ENCODE assay signal across 1 cellular context in genomic region chr9:114123031-114123977, GRCh38.
TF ChIP-seq lines count a peak whose summit lies in the region.

No MANE protein-coding gene starts in this region.

TF ChIP-seq in HepG2, 621 proteins besides CTCF, POLR2A, EP300 and RAD21 (continued from another document and continues in another):
- TF ChIP-seq ZFP82 (CRISPR knock-in tag; IDR thresholded peaks at IDR 0.05; ENCODE audit: borderline replicate concordance) (no peak), NR2F6 (IDR thresholded peaks at IDR 0.05) (peak; percentile 43), NR2F6 (CRISPR knock-in tag; IDR thresholded peaks at IDR 0.05) (peak; percentile 68), BHLHE40 (IDR thresholded peaks at IDR 0.05; ENCODE audit: low read length) (peak; percentile 94), NR1H2 (CRISPR knock-in tag; IDR thresholded peaks at IDR 0.05; ENCODE audit: borderline replicate concordance, low read depth) (no peak), ZNF3 (CRISPR knock-in tag; IDR thresholded peaks at IDR 0.05) (no peak), ZBTB25 (CRISPR knock-in tag; IDR thresholded peaks at IDR 0.05) (0 out of 2 replicates have a peak, but pooled peaks have one; percentile 15), ZNF691 (CRISPR knock-in tag; IDR thresholded peaks at IDR 0.05; ENCODE audit: borderline replicate concordance, low read depth) (no peak), NFAT5 (CRISPR knock-in tag; IDR thresholded peaks at IDR 0.05) (no peak), GTF3A (CRISPR knock-in tag; conservative IDR thresholded peaks at IDR 0.05) (no peak), ZNF720 (CRISPR knock-in tag; IDR thresholded peaks at IDR 0.05) (no peak), ATF4 (CRISPR knock-in tag; IDR thresholded peaks at IDR 0.05) (peak in 1 of 2 experiments; percentile 95; a peak in 2 of 4 replicates), ZNF225 (CRISPR knock-in tag; IDR thresholded peaks at IDR 0.05) (no peak), ZNF530 (CRISPR knock-in tag; IDR thresholded peaks at IDR 0.05; ENCODE audit: low read depth) (no peak), PHF8 (CRISPR knock-in tag; IDR thresholded peaks at IDR 0.05) (no peak), IKZF4 (CRISPR knock-in tag; IDR thresholded peaks at IDR 0.05; ENCODE audit: borderline replicate concordance, low read depth, not compliant biosample characterization) (no peak), ZNF572 (CRISPR knock-in tag; IDR thresholded peaks at IDR 0.05) (no peak), FOXA3 (CRISPR knock-in tag; IDR thresholded peaks at IDR 0.05) (peak; percentile 49; the same call in 1 of the 2 replicates), ZBTB46 (CRISPR knock-in tag; IDR thresholded peaks at IDR 0.05; ENCODE audit: borderline replicate concordance) (no peak), ZUFSP (CRISPR knock-in tag; IDR thresholded peaks at IDR 0.05; ENCODE audit: borderline replicate concordance) (no peak), CHD4 (IDR thresholded peaks at IDR 0.05; ENCODE audit: borderline replicate concordance, low read length) (peak; percentile 33; the same call in 1 of the 2 replicates), CBFB (CRISPR knock-in tag; IDR thresholded peaks at IDR 0.05) (no peak), MATR3 (CRISPR knock-in tag; IDR thresholded peaks at IDR 0.05) (no peak), ZIK1 (CRISPR knock-in tag; IDR thresholded peaks at IDR 0.05; ENCODE audit: borderline replicate concordance, low read depth) (no peak), TBX2 (CRISPR knock-in tag; IDR thresholded peaks at IDR 0.05; ENCODE audit: borderline replicate concordance) (peak; percentile 59; the same call in 1 of the 2 replicates), ZNF543 (CRISPR knock-in tag; IDR thresholded peaks at IDR 0.05) (no peak), ATF6 (CRISPR knock-in tag; conservative IDR thresholded peaks at IDR 0.05) (no peak), BATF2 (CRISPR knock-in tag; IDR thresholded peaks at IDR 0.05) (no peak), SP5 (CRISPR knock-in tag; IDR thresholded peaks at IDR 0.05; ENCODE audit: borderline replicate concordance, low read depth) (peak; percentile 90), DNMT1 (CRISPR knock-in tag; IDR thresholded peaks at IDR 0.05) (no peak), JARID2 (CRISPR knock-in tag; IDR thresholded peaks at IDR 0.05; ENCODE audit: insufficient replicate concordance) (no peak), POGZ (CRISPR knock-in tag; IDR thresholded peaks at IDR 0.05) (no peak), THAP11 (CRISPR knock-in tag; IDR thresholded peaks at IDR 0.05) (peak; percentile 32; the same call in 1 of the 2 replicates), PPARG (CRISPR knock-in tag; conservative IDR thresholded peaks at IDR 0.05) (peak; percentile 37; the same call in 1 of the 2 replicates), TEAD2 (CRISPR knock-in tag; IDR thresholded peaks at IDR 0.05) (no peak), RFXANK (CRISPR knock-in tag; IDR thresholded peaks at IDR 0.05) (no peak), ZFP36L2 (CRISPR knock-in tag; IDR thresholded peaks at IDR 0.05) (no peak), AGO2 (optimal IDR thresholded peaks at IDR 0.05; ENCODE audit: low read depth, low read length) (no peak), ELF3 (CRISPR knock-in tag; IDR thresholded peaks at IDR 0.05) (peak; percentile 35; the same call in 1 of the 2 replicates), ZNF747 (CRISPR knock-in tag; IDR thresholded peaks at IDR 0.05; ENCODE audit: borderline replicate concordance) (no peak), ZNF790 (CRISPR knock-in tag; IDR thresholded peaks at IDR 0.05; ENCODE audit: borderline replicate concordance) (no peak), ZBTB34 (CRISPR knock-in tag; IDR thresholded peaks at IDR 0.05) (no peak), FUBP1 (CRISPR knock-in tag; IDR thresholded peaks at IDR 0.05; ENCODE audit: borderline replicate concordance) (no peak), ZFYVE20 (CRISPR knock-in tag; IDR thresholded peaks at IDR 0.05; ENCODE audit: borderline replicate concordance, low read depth) (no peak), NFIC (IDR thresholded peaks at IDR 0.05; ENCODE audit: low read length) (no peak)
